In genomic region chr1:157472302-157472701, GRCh38 we compare ENCODE assay signal across 19 cellular contexts.
DNase-seq lines count a peak whose midpoint lies in the region; ATAC-seq, FAIRE-seq and TF ChIP-seq lines count a peak whose summit lies in the region.
"Had no signal": no experiment of that assay in that cellular context is flagged by ENCODE, and none has a peak within 500 bp of the region (broad histone marks: within the 10 kb centered on the region; RNA-seq: fewer than 3 reads in every experiment).

No MANE protein-coding gene starts in this region.

- no peaks in the 10 kb centered on the region for H3K79me2 ChIP-seq in keratinocyte (ENCODE audit: control insufficient read depth, insufficient read depth, low read length)
- no peaks in the 10 kb centered on the region for H3K79me2 ChIP-seq in SK-N-SH (ENCODE audit: insufficient read depth)

- H3K9me3 ChIP-seq in keratinocyte (ENCODE audit: control insufficient read depth, low read depth, low read length) = no peaks in the 10 kb centered on the region
- H3K9me3 ChIP-seq in SK-N-SH = no peaks in the 10 kb centered on the region

- POLR2A ChIA-PET in SK-N-SH (lab: Yijun Ruan, JAX) = no interaction called here

- H2AFZ ChIP-seq in keratinocyte (ENCODE audit: control insufficient read depth, low read length) (peak overlapping the region; percentile 37), SK-N-SH (ENCODE audit: low read depth) (no peak overlapping the region)

- no peak for TF ChIP-seq RAD21 in SK-N-SH (IDR thresholded peaks at IDR 0.05; ENCODE audit: low read length)

- peaks cover 5% of the 10 kb centered on the region for H3K9me3 Mint-ChIP-seq in type B pancreatic cell

- CTCF ChIA-PET in SK-N-SH (lab: Yijun Ruan, JAX) = no interaction called here

- H3K36me3 Mint-ChIP-seq in type B pancreatic cell = no peaks in the 10 kb centered on the region

- H4K20me1 ChIP-seq in keratinocyte (ENCODE audit: control insufficient read depth, extremely low read depth, insufficient read depth, low read length) (no peaks in the 10 kb centered on the region), SK-N-SH (ENCODE audit: insufficient read depth) (no peaks in the 10 kb centered on the region)

- no peaks in the 10 kb centered on the region for H3F3A ChIP-seq in SK-N-SH (replicated peaks; ENCODE audit: insufficient read depth)

- H3K4me1 Mint-ChIP-seq in type B pancreatic cell (ENCODE audit: unreplicated experiment) = peaks cover 18% of the 10 kb centered on the region

- no peak overlapping the region for H3K9ac ChIP-seq in keratinocyte (ENCODE audit: control insufficient read depth, extremely low read depth, insufficient read depth, low read length)
- H3K9ac ChIP-seq in SK-N-SH = no peak overlapping the region

- H3K4me2 ChIP-seq in keratinocyte (ENCODE audit: control insufficient read depth, extremely low read depth, insufficient read depth, low read depth, low read length) (no peak overlapping the region), SK-N-SH (no peak overlapping the region)

- peak overlapping the region; percentile 36 for H3K27ac Mint-ChIP-seq in type B pancreatic cell

- no peaks in the 10 kb centered on the region for H3K36me3 ChIP-seq in keratinocyte (ENCODE audit: control insufficient read depth in 2 of 2, extremely low read depth in 1 of 2, insufficient read depth in 2 of 2, low read length in 2 of 2)
- H3K36me3 ChIP-seq in SK-N-SH (replicated peaks in 1 of 2; ENCODE audit: control insufficient read depth in 1 of 2, insufficient read depth in 2 of 2, low read length in 1 of 2) = no peaks in the 10 kb centered on the region

- H3K27me3 ChIP-seq in keratinocyte (ENCODE audit: control insufficient read depth, extremely low read depth, insufficient read depth, low read length) (no peaks in the 10 kb centered on the region), SK-N-SH (ENCODE audit: insufficient read depth) (0 out of 2 replicates have a peak, but pooled peaks cover 11% of the 10 kb centered on the region)

- no peaks in the 10 kb centered on the region for H3K4me1 ChIP-seq in keratinocyte (ENCODE audit: control insufficient read depth, extremely low read depth, insufficient read depth, low read length)
- H3K4me1 ChIP-seq in SK-N-SH (ENCODE audit: control insufficient read depth in 1 of 2, insufficient read depth in 2 of 2, low read depth in 1 of 2, low read length in 1 of 2) = no peaks in the 10 kb centered on the region
- H3K4me1 ChIP-seq: Caco-2 had no signal

- H3K27ac ChIP-seq in keratinocyte (ENCODE audit: control insufficient read depth, insufficient read depth, low read length) (no peak overlapping the region), SK-N-SH (ENCODE audit: low read depth in 2 of 2, low read length in 1 of 2) (no peak overlapping the region)

- no peak for TF ChIP-seq CTCF in keratinocyte (optimal IDR thresholded peaks at IDR 0.05 in 1 of 3, IDR thresholded peaks at IDR 0.05 in 1 of 3, conservative IDR thresholded peaks at IDR 0.05 in 1 of 3; ENCODE audit: extremely low read depth in 1 of 3, insufficient read depth in 2 of 3, low read length in 3 of 3)
- no peak for TF ChIP-seq CTCF in type B pancreatic cell (conservative IDR thresholded peaks at IDR 0.05)
- TF ChIP-seq CTCF in SK-N-SH (IDR thresholded peaks at IDR 0.05) = no peak

- no peak overlapping the region for H3K4me3 ChIP-seq in keratinocyte (ENCODE audit: control insufficient read depth in 2 of 3, extremely low read depth in 1 of 3, insufficient read depth in 2 of 3, low read depth in 1 of 3, low read length in 3 of 3)
- H3K4me3 ChIP-seq in SK-N-SH (ENCODE audit: low read depth in 2 of 2, low read length in 1 of 2) = no peak overlapping the region

- peak; percentile 47 for DNase-seq in NCI-H510A treated with DMSO at 0.1 percent for 48 hours (lab: John Stamatoyannopoulos, UW)
- no peak for DNase-seq in NCI-H510A (lab: John Stamatoyannopoulos, UW)
- DNase-seq in NCI-H774 (lab: John Stamatoyannopoulos, UW) = peak; percentile 79
- DNase-seq in keratinocyte (ENCODE audit: low read depth, low spot score) = no peak
- no peak for DNase-seq in type B pancreatic cell (ENCODE audit: extremely low spot score, unreplicated experiment)
- DNase-seq in stimulated activated naive CD8-positive, alpha-beta T cell treated with anti-CD3 and anti-CD28 coated beads, Interleukin-15, Interleukin-2, amounts not matched to agents 100 U/mL and 50 U/mL, for 24 hours = no peak
- no peak for DNase-seq in SK-N-SH
- DNase-seq: C1 segment of cervical spinal cord, Caco-2, DND-41, GDM1, KBM-7, NCI-H1092, NCI-H187, NCI-H524, SHP77 treated with DMSO at 0.1 percent for 48 hours had no signal

- FAIRE-seq in keratinocyte (lab: Jason Lieb, UNC) = no peak
- FAIRE-seq: A204.1, RCC 7860 had no signal

- no peak for ATAC-seq in HG03457 (IDR thresholded peaks at IDR 0.05; ENCODE audit: unreplicated experiment)
- ATAC-seq in stimulated activated naive CD8-positive, alpha-beta T cell treated with anti-CD3 and anti-CD28 coated beads, Interleukin-15, Interleukin-2, amounts not matched to agents 100 U/mL and 50 U/mL, for 24 hours = no peak

- WGBS in SK-N-SH (ENCODE audit: low lambda C conversion rate) = 0% methylated on average over 3 of the region's 3 CpGs

- no peak for TF ChIP-seq EP300 in SK-N-SH (IDR thresholded peaks at IDR 0.05; ENCODE audit: borderline replicate concordance in 1 of 2, low read depth in 1 of 2, low read length in 1 of 2)

- H3K4me3 Mint-ChIP-seq in type B pancreatic cell = no peak overlapping the region

- no peaks in the 10 kb centered on the region for H3K9me2 ChIP-seq in SK-N-SH

- dilution Hi-C loops in keratinocyte (cut with MboI; ENCODE audit: extremely low pct_ligation_motif_present, low sequenced_read_pairs) = no loop called here

- H3K27me3 Mint-ChIP-seq in type B pancreatic cell = no peaks in the 10 kb centered on the region

- H3K9me1 ChIP-seq in keratinocyte (ENCODE audit: control insufficient read depth, extremely low read depth, insufficient read depth, low read length) = no peaks in the 10 kb centered on the region

TF ChIP-seq in SK-N-SH, 30 proteins besides CTCF, POLR2A, EP300 and RAD21 (continues in another document):
- TF ChIP-seq JUND (IDR thresholded peaks at IDR 0.05) (no peak), RXRA (IDR thresholded peaks at IDR 0.05; ENCODE audit: borderline replicate concordance, low read depth) (no peak), POLR2AphosphoS5 (IDR thresholded peaks at IDR 0.05; ENCODE audit: low read depth, low read length) (no peak), RCOR1 (IDR thresholded peaks at IDR 0.05; ENCODE audit: low read length) (no peak), SIN3A (IDR thresholded peaks at IDR 0.05; ENCODE audit: borderline replicate concordance, low read depth, low read length) (no peak), FOSL2 (IDR thresholded peaks at IDR 0.05; ENCODE audit: borderline replicate concordance, low read depth) (no peak), TEAD4 (IDR thresholded peaks at IDR 0.05; ENCODE audit: borderline replicate concordance, insufficient read depth) (no peak), TAF1 (IDR thresholded peaks at IDR 0.05; ENCODE audit: borderline replicate concordance, low read depth, low read length) (no peak), NRF1 (IDR thresholded peaks at IDR 0.05; ENCODE audit: low read depth, low read length) (no peak), FOXJ3 (CRISPR knock-in tag; IDR thresholded peaks at IDR 0.05) (no peak), CHD2 (IDR thresholded peaks at IDR 0.05; ENCODE audit: low read length, partially characterized antibody) (no peak), MXI1 (IDR thresholded peaks at IDR 0.05; ENCODE audit: low read depth, low read length) (no peak)
- TF ChIP-seq, protein P1, sequence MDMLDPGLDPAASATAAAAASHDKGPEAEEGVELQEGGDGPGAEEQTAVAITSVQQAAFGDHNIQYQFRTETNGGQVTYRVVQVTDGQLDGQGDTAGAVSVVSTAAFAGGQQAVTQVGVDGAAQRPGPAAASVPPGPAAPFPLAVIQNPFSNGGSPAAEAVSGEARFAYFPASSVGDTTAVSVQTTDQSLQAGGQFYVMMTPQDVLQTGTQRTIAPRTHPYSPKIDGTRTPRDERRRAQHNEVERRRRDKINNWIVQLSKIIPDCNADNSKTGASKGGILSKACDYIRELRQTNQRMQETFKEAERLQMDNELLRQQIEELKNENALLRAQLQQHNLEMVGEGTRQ (IDR thresholded peaks at IDR 0.05; ENCODE audit: borderline replicate concordance, low read depth, low read length) = no peak
- TF ChIP-seq, protein P2, sequence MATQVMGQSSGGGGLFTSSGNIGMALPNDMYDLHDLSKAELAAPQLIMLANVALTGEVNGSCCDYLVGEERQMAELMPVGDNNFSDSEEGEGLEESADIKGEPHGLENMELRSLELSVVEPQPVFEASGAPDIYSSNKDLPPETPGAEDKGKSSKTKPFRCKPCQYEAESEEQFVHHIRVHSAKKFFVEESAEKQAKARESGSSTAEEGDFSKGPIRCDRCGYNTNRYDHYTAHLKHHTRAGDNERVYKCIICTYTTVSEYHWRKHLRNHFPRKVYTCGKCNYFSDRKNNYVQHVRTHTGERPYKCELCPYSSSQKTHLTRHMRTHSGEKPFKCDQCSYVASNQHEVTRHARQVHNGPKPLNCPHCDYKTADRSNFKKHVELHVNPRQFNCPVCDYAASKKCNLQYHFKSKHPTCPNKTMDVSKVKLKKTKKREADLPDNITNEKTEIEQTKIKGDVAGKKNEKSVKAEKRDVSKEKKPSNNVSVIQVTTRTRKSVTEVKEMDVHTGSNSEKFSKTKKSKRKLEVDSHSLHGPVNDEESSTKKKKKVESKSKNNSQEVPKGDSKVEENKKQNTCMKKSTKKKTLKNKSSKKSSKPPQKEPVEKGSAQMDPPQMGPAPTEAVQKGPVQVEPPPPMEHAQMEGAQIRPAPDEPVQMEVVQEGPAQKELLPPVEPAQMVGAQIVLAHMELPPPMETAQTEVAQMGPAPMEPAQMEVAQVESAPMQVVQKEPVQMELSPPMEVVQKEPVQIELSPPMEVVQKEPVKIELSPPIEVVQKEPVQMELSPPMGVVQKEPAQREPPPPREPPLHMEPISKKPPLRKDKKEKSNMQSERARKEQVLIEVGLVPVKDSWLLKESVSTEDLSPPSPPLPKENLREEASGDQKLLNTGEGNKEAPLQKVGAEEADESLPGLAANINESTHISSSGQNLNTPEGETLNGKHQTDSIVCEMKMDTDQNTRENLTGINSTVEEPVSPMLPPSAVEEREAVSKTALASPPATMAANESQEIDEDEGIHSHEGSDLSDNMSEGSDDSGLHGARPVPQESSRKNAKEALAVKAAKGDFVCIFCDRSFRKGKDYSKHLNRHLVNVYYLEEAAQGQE (IDR thresholded peaks at IDR 0.05; ENCODE audit: low read depth, low read length) = no peak
- TF ChIP-seq, protein P3, sequence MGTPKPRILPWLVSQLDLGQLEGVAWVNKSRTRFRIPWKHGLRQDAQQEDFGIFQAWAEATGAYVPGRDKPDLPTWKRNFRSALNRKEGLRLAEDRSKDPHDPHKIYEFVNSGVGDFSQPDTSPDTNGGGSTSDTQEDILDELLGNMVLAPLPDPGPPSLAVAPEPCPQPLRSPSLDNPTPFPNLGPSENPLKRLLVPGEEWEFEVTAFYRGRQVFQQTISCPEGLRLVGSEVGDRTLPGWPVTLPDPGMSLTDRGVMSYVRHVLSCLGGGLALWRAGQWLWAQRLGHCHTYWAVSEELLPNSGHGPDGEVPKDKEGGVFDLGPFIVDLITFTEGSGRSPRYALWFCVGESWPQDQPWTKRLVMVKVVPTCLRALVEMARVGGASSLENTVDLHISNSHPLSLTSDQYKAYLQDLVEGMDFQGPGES (IDR thresholded peaks at IDR 0.05; ENCODE audit: low read depth, low read length) = no peak

Comparison
In these comparisons a context has a peak if more than half of its experiments do, and no peak if none do; other contexts are left out.
1. DNase-seq: peak in NCI-H510A treated with DMSO at 0.1 percent for 48 hours (single experiment) and NCI-H774 (single experiment); none in NCI-H510A (single experiment), keratinocyte (single experiment), type B pancreatic cell (single experiment), stimulated activated naive CD8-positive, alpha-beta T cell treated with anti-CD3 and anti-CD28 coated beads, Interleukin-15, Interleukin-2, amounts not matched to agents 100 U/mL and 50 U/mL, for 24 hours (single experiment) and SK-N-SH (single experiment).